Comparison of ENCODE assay signal across 1 cellular context in the genomic region with DNA sequence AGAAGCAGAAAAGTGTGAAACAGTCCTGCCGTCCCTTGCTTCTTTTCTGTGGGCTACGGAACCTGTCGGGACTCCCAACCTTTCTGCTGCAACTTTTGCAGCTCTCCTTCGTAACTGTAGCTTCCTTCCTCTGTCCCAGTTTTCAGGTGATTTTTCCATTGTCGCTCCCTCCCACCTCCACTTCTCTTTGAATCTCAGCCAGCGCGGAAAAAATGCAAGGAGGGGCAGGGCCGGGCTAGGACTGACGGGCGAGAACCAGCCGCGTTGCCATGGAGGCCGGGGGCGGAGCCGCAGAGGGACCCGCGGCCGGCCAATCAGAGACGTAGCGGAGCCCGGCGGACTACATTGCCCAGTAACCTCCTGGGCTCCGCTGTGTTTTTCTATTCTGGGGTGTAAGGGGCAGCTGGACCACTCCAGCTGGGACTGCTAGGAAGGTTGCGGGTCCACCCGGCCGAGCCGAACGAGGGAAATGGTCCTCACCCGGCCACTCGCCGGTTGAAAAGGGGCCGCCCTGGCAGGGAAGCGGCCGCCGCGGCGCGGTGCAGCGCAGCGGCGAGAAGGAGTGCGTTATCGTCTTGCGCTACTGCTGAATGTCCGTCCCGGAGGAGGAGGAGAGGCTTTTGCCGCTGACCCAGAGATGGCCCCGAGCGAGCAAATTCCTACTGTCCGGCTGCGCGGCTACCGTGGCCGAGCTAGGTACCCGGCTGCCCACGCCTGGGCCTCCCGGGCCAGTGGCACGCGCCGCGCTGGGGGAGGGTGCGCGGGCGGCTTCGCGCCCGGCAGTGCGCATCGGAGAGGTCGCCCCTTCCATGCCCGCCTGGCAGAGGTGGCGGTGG.
TF ChIP-seq lines count a peak whose summit lies in the region.

A gene with protein sequence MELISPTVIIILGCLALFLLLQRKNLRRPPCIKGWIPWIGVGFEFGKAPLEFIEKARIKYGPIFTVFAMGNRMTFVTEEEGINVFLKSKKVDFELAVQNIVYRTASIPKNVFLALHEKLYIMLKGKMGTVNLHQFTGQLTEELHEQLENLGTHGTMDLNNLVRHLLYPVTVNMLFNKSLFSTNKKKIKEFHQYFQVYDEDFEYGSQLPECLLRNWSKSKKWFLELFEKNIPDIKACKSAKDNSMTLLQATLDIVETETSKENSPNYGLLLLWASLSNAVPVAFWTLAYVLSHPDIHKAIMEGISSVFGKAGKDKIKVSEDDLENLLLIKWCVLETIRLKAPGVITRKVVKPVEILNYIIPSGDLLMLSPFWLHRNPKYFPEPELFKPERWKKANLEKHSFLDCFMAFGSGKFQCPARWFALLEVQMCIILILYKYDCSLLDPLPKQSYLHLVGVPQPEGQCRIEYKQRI (minus strand): TSS at position 216 of the 836 bp plus-strand sequence. CDS start 236 bp downstream, outside the sequence.
A gene with protein sequence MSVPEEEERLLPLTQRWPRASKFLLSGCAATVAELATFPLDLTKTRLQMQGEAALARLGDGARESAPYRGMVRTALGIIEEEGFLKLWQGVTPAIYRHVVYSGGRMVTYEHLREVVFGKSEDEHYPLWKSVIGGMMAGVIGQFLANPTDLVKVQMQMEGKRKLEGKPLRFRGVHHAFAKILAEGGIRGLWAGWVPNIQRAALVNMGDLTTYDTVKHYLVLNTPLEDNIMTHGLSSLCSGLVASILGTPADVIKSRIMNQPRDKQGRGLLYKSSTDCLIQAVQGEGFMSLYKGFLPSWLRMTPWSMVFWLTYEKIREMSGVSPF (plus strand): TSS at position 373 of the 836 bp plus-strand sequence. CDS start 218 bp downstream, at position 591.

TF ChIP-seq in HepG2, 621 proteins besides CTCF, POLR2A, EP300 and RAD21 (continued from another document and continues in another):
- TF ChIP-seq DDIT3 (CRISPR knock-in tag; IDR thresholded peaks at IDR 0.05) = no peak
- TF ChIP-seq ZNF891 (CRISPR knock-in tag; IDR thresholded peaks at IDR 0.05) = peak; percentile 72; the same call in 1 of the 2 replicates
- no peak for TF ChIP-seq TOE1 (CRISPR knock-in tag; IDR thresholded peaks at IDR 0.05)
- TF ChIP-seq ZFX (CRISPR knock-in tag; IDR thresholded peaks at IDR 0.05; ENCODE audit: low read depth) = no peak
- TF ChIP-seq RBAK (CRISPR knock-in tag; IDR thresholded peaks at IDR 0.05) = no peak
- TF ChIP-seq RFXANK (CRISPR knock-in tag; IDR thresholded peaks at IDR 0.05) = no peak
- no peak for TF ChIP-seq YEATS4 (CRISPR knock-in tag; IDR thresholded peaks at IDR 0.05; ENCODE audit: borderline replicate concordance)
- TF ChIP-seq, protein P1, sequence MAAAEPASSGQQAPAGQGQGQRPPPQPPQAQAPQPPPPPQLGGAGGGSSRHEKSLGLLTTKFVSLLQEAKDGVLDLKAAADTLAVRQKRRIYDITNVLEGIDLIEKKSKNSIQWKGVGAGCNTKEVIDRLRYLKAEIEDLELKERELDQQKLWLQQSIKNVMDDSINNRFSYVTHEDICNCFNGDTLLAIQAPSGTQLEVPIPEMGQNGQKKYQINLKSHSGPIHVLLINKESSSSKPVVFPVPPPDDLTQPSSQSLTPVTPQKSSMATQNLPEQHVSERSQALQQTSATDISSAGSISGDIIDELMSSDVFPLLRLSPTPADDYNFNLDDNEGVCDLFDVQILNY (CRISPR knock-in tag; conservative IDR thresholded peaks at IDR 0.05) = no peak
- TF ChIP-seq ZNF772 (CRISPR knock-in tag; IDR thresholded peaks at IDR 0.05) = 0 out of 2 replicates have a peak, but pooled peaks have one; percentile 40
- 0 out of 2 replicates have a peak, but pooled peaks have one; percentile 21 for TF ChIP-seq TGIF2 (CRISPR knock-in tag; IDR thresholded peaks at IDR 0.05)
- TF ChIP-seq ADNP (CRISPR knock-in tag; IDR thresholded peaks at IDR 0.05) = no peak
- TF ChIP-seq ZFP62 (CRISPR knock-in tag; IDR thresholded peaks at IDR 0.05) = no peak
- no peak for TF ChIP-seq RCOR2 (CRISPR knock-in tag; IDR thresholded peaks at IDR 0.05)
- no peak for TF ChIP-seq GLMP (CRISPR knock-in tag; IDR thresholded peaks at IDR 0.05; ENCODE audit: borderline replicate concordance)
- TF ChIP-seq, protein P2, sequence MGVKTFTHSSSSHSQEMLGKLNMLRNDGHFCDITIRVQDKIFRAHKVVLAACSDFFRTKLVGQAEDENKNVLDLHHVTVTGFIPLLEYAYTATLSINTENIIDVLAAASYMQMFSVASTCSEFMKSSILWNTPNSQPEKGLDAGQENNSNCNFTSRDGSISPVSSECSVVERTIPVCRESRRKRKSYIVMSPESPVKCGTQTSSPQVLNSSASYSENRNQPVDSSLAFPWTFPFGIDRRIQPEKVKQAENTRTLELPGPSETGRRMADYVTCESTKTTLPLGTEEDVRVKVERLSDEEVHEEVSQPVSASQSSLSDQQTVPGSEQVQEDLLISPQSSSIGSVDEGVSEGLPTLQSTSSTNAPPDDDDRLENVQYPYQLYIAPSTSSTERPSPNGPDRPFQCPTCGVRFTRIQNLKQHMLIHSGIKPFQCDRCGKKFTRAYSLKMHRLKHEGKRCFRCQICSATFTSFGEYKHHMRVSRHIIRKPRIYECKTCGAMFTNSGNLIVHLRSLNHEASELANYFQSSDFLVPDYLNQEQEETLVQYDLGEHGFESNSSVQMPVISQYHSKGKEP (CRISPR knock-in tag; IDR thresholded peaks at IDR 0.05) = no peak
- TF ChIP-seq, protein P3, sequence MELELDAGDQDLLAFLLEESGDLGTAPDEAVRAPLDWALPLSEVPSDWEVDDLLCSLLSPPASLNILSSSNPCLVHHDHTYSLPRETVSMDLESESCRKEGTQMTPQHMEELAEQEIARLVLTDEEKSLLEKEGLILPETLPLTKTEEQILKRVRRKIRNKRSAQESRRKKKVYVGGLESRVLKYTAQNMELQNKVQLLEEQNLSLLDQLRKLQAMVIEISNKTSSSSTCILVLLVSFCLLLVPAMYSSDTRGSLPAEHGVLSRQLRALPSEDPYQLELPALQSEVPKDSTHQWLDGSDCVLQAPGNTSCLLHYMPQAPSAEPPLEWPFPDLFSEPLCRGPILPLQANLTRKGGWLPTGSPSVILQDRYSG (CRISPR knock-in tag; IDR thresholded peaks at IDR 0.05) = no peak
- TF ChIP-seq NFYC (CRISPR knock-in tag; IDR thresholded peaks at IDR 0.05) = peak; percentile 85
- TF ChIP-seq ARID4A (CRISPR knock-in tag; IDR thresholded peaks at IDR 0.05; ENCODE audit: borderline replicate concordance) = peak; percentile 55; the same call in 1 of the 2 replicates
- no peak; the same call in 2 of the 3 replicates for TF ChIP-seq MXI1 (IDR thresholded peaks at IDR 0.05; ENCODE audit: borderline replicate concordance, low read depth, low read length)
- TF ChIP-seq THAP11 (CRISPR knock-in tag; IDR thresholded peaks at IDR 0.05) = peak; percentile 98
- no peak for TF ChIP-seq NFKBIZ (CRISPR knock-in tag; IDR thresholded peaks at IDR 0.05)
- TF ChIP-seq ZNF567 (CRISPR knock-in tag; IDR thresholded peaks at IDR 0.05; ENCODE audit: borderline replicate concordance) = 0 out of 2 replicates have a peak, but pooled peaks have one; percentile 22
- TF ChIP-seq NR2F6 (IDR thresholded peaks at IDR 0.05) = no peak
- no peak for TF ChIP-seq NR2F6 (CRISPR knock-in tag; IDR thresholded peaks at IDR 0.05)
- TF ChIP-seq JUN (CRISPR knock-in tag; IDR thresholded peaks at IDR 0.05) = no peak
- TF ChIP-seq ZNF646 (CRISPR knock-in tag; IDR thresholded peaks at IDR 0.05) = no peak
- 0 out of 2 replicates have a peak, but pooled peaks have one; percentile 38 for TF ChIP-seq SMAD9 (CRISPR knock-in tag; IDR thresholded peaks at IDR 0.05)
- TF ChIP-seq, protein P4, sequence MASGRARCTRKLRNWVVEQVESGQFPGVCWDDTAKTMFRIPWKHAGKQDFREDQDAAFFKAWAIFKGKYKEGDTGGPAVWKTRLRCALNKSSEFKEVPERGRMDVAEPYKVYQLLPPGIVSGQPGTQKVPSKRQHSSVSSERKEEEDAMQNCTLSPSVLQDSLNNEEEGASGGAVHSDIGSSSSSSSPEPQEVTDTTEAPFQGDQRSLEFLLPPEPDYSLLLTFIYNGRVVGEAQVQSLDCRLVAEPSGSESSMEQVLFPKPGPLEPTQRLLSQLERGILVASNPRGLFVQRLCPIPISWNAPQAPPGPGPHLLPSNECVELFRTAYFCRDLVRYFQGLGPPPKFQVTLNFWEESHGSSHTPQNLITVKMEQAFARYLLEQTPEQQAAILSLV (CRISPR knock-in tag; IDR thresholded peaks at IDR 0.05; ENCODE audit: borderline replicate concordance) = peak; percentile 24; the same call in 1 of the 2 replicates
- no peak; the same call in 1 of the 2 replicates for TF ChIP-seq GATAD1 (CRISPR knock-in tag; IDR thresholded peaks at IDR 0.05)
- no peak for TF ChIP-seq SNRNP70 (IDR thresholded peaks at IDR 0.05; ENCODE audit: low read depth, low read length)
- no peak for TF ChIP-seq ZNF556 (CRISPR knock-in tag; IDR thresholded peaks at IDR 0.05; ENCODE audit: borderline replicate concordance)
- TF ChIP-seq, protein P5, sequence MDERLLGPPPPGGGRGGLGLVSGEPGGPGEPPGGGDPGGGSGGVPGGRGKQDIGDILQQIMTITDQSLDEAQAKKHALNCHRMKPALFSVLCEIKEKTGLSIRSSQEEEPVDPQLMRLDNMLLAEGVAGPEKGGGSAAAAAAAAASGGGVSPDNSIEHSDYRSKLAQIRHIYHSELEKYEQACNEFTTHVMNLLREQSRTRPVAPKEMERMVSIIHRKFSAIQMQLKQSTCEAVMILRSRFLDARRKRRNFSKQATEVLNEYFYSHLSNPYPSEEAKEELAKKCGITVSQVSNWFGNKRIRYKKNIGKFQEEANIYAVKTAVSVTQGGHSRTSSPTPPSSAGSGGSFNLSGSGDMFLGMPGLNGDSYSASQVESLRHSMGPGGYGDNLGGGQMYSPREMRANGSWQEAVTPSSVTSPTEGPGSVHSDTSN (CRISPR knock-in tag; IDR thresholded peaks at IDR 0.05) = peak; percentile 62
